Comparison of ENCODE assay signal across 10 cellular contexts in the genomic region with DNA sequence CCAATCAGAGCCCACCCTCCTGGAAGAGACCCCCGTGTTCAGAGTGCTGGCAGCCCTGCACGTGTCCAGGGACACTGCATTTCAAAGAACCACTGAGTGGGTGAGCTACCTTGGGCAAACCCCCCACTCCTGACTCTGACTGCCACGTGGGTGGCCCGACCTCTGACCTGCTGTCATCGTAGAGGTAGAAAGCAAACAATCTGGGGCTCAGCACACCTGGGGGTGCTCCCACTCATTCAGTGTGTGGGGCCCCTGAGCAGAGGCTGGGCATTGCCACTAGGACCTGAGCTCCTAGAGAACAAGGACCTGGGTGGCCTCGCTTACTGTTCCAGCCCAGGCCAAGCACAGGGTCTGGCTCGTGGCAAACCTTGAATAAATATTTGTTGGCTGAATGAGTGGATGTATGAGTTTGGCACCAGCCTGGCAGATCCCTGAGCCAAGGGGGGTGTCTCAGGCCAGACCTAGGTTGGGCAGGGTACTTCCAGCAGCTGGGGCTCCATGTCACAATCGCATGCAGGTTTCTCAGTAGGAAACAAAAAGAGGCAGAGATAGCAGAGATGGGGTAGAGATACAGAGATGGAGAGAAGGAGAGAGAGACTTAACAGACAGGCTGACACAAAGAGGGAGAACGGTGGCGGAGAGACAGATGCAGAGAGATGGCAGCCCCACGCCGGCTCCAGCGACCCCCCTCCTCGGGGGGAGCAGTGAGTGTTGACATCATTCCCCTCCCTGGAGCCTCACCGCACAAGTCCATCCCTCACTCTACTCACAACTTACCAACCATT. TPM values are rescaled to one million over a fixed set of nuclear protein-coding genes. Genes with fewer than 3 reads are reported as not detected.
DNase-seq lines count a peak whose midpoint lies in the region; ATAC-seq and TF ChIP-seq lines count a peak whose summit lies in the region.
"Had no signal": no experiment of that assay in that cellular context is flagged by ENCODE, and none has a peak within 500 bp of the region (broad histone marks: within the 10 kb centered on the region; RNA-seq: fewer than 3 reads in every experiment).

No MANE protein-coding gene starts in this region.

- no peak for DNase-seq in CD4-positive, alpha-beta T cell
- DNase-seq in naive thymus-derived CD4-positive, alpha-beta T cell: no peak
- DNase-seq in HPDE6-E6E7 (ENCODE audit: extremely low spot score): no peak
- DNase-seq: caudate nucleus, NCI-H1417 had no signal

- H3K4me1 ChIP-seq in naive thymus-derived CD4-positive, alpha-beta T cell (ENCODE audit: control insufficient read depth in 2 of 2, insufficient read depth in 2 of 2, low read length in 2 of 2): peaks cover 10 to 12% of the 10 kb centered on the region in 2 donors

- no peak for TF ChIP-seq CTCF in CD4-positive, alpha-beta T cell (IDR thresholded peaks at IDR 0.05)

- no peak overlapping the region for H3K4me3 Mint-ChIP-seq in CD4-positive, alpha-beta T cell
- peak overlapping the region; percentile 56 for H3K4me3 Mint-ChIP-seq in activated naive CD8-positive, alpha-beta T cell
- peak overlapping the region; percentile 34 to 83 (median 63) for H3K4me3 Mint-ChIP-seq in naive thymus-derived CD4-positive, alpha-beta T cell

- H3K4me3 ChIP-seq in naive thymus-derived CD4-positive, alpha-beta T cell (ENCODE audit: low read length): no peak overlapping the region

- no peaks in the 10 kb centered on the region for H3K27me3 ChIP-seq in CD4-positive, alpha-beta T cell (ENCODE audit: control insufficient read depth, insufficient read depth, low read length)
- no peaks in the 10 kb centered on the region for H3K27me3 ChIP-seq in naive thymus-derived CD4-positive, alpha-beta T cell (ENCODE audit: control insufficient read depth in 2 of 2, insufficient read depth in 2 of 2, low read length in 2 of 2)

- peak overlapping the region; percentile 85 for H3K27ac Mint-ChIP-seq in CD4-positive, alpha-beta T cell
- peak overlapping the region; percentile 84 for H3K27ac Mint-ChIP-seq in activated naive CD8-positive, alpha-beta T cell
- peak overlapping the region; percentile 86 to 91 (median 90) for H3K27ac Mint-ChIP-seq in naive thymus-derived CD4-positive, alpha-beta T cell

- H3K9me3 Mint-ChIP-seq in CD4-positive, alpha-beta T cell: no peaks in the 10 kb centered on the region
- no peaks in the 10 kb centered on the region for H3K9me3 Mint-ChIP-seq in activated naive CD8-positive, alpha-beta T cell (ENCODE audit: low read depth)
- H3K9me3 Mint-ChIP-seq in naive thymus-derived CD4-positive, alpha-beta T cell: no peaks in the 10 kb centered on the region

- H3K36me3 ChIP-seq in naive thymus-derived CD4-positive, alpha-beta T cell (ENCODE audit: control insufficient read depth in 2 of 3, insufficient read depth in 3 of 3, low read length in 3 of 3): no peaks in the 10 kb centered on the region

- no peaks in the 10 kb centered on the region for H3K9me3 ChIP-seq in CD4-positive, alpha-beta T cell (ENCODE audit: control insufficient read depth, low read length)
- no peaks in the 10 kb centered on the region for H3K9me3 ChIP-seq in naive thymus-derived CD4-positive, alpha-beta T cell (ENCODE audit: control insufficient read depth in 2 of 3, low read length in 3 of 3)

- no peaks in the 10 kb centered on the region for H3K27me3 Mint-ChIP-seq in CD4-positive, alpha-beta T cell
- no peaks in the 10 kb centered on the region for H3K27me3 Mint-ChIP-seq in activated naive CD8-positive, alpha-beta T cell
- peaks cover 0 to 9% (median 0%) of the 10 kb centered on the region in 5 donors for H3K27me3 Mint-ChIP-seq in naive thymus-derived CD4-positive, alpha-beta T cell

- peaks cover 12% of the 10 kb centered on the region for H3K4me1 Mint-ChIP-seq in CD4-positive, alpha-beta T cell (ENCODE audit: low read depth)
- peaks cover 18% of the 10 kb centered on the region for H3K4me1 Mint-ChIP-seq in activated naive CD8-positive, alpha-beta T cell (ENCODE audit: low read depth)
- peaks cover 12 to 20% (median 16%) of the 10 kb centered on the region in 7 donors for H3K4me1 Mint-ChIP-seq in naive thymus-derived CD4-positive, alpha-beta T cell

- H3K27ac ChIP-seq in CD4-positive, alpha-beta T cell (ENCODE audit: low read depth, low read length): no peak overlapping the region
- H3K27ac ChIP-seq in naive thymus-derived CD4-positive, alpha-beta T cell (ENCODE audit: low read depth, low read length): peak overlapping the region; percentile 56

- no peak for ATAC-seq in CD4-positive, alpha-beta T cell (ENCODE audit: poor library complexity)
- peak; percentile 26 for ATAC-seq in GM18909 (IDR thresholded peaks at IDR 0.05; ENCODE audit: poor library complexity, unreplicated experiment)
- ATAC-seq in naive thymus-derived CD4-positive, alpha-beta T cell: no peak
- ATAC-seq in GM18519 (IDR thresholded peaks at IDR 0.05; ENCODE audit: low FRiP score, unreplicated experiment): no peak
- ATAC-seq in HG03571 (IDR thresholded peaks at IDR 0.05; ENCODE audit: unreplicated experiment): no peak

- intact Hi-C loops in CD4-positive, alpha-beta T cell (cut with DNase I, micrococcal nuclease): no loop called here
- intact Hi-C loops in naive thymus-derived CD4-positive, alpha-beta T cell (cut with micrococcal nuclease): loop anchor here in 1 of 2 donors (1.0 kb wide), 1 partner anchor 46 kb away; the partner anchor contains the start of gene KATNB1

- CTCF ChIA-PET in CD4-positive, alpha-beta T cell (lab: Charles Lee): no interaction called here
- CTCF ChIA-PET in naive thymus-derived CD4-positive, alpha-beta T cell (lab: Charles Lee): no interaction called here

- no peaks in the 10 kb centered on the region for H3K36me3 Mint-ChIP-seq in CD4-positive, alpha-beta T cell (ENCODE audit: low read depth)
- no peaks in the 10 kb centered on the region for H3K36me3 Mint-ChIP-seq in activated naive CD8-positive, alpha-beta T cell
- H3K36me3 Mint-ChIP-seq in naive thymus-derived CD4-positive, alpha-beta T cell: no peaks in the 10 kb centered on the region

- POLR2A ChIA-PET in CD4-positive, alpha-beta T cell (lab: Charles Lee): interaction anchor here (1.0 to 1.4 kb wide), 2 partner anchors 46 to 296 kb away, joined by 3 read pairs; no protein-coding TSS in a partner anchor
- POLR2A ChIA-PET in naive thymus-derived CD4-positive, alpha-beta T cell (lab: Charles Lee): interaction anchor here (0.5 to 1.6 kb wide), 2 partner anchors 46 to 548 kb away, joined by 3 to 6 read pairs; partner anchors contain the start of gene KATNB1

RNA-seq across cellular contexts. Expression of gene DRC7, which starts 5.4 kb away (rescaled TPM):
- total RNA-seq in CD4-positive, alpha-beta T cell: not detected
- total RNA-seq in naive thymus-derived CD4-positive, alpha-beta T cell: not detected
- not detected for polyA plus RNA-seq in naive thymus-derived CD4-positive, alpha-beta T cell
- total RNA-seq: T-helper 2 cell treated with Interferon-gamma antibody and Interleukin-4, amounts not matched to agents 100 ng/mL and 5 ng/mL, for 36 hours had no signal

RNA-seq across cellular contexts. Expression of gene ADGRG3, which starts 21.1 kb away (rescaled TPM):
- total RNA-seq in CD4-positive, alpha-beta T cell: under 1 TPM in 1 of 2 experiments, not detected in 1; 0.28 TPM
- total RNA-seq in naive thymus-derived CD4-positive, alpha-beta T cell: 10 to 100 TPM in 1 of 5 experiments, 1 to 10 TPM in 1, not detected in 3; 4.9 to 14.1 TPM
- polyA plus RNA-seq in naive thymus-derived CD4-positive, alpha-beta T cell: not detected
- total RNA-seq: T-helper 2 cell treated with Interferon-gamma antibody and Interleukin-4, amounts not matched to agents 100 ng/mL and 5 ng/mL, for 36 hours had no signal

RNA-seq across cellular contexts. Expression of gene KATNB1, which starts 46.4 kb away (rescaled TPM):
- 10 to 100 TPM; 21.0 to 22.3 TPM for total RNA-seq in CD4-positive, alpha-beta T cell
- total RNA-seq in naive thymus-derived CD4-positive, alpha-beta T cell: 10 to 100 TPM; 20.4 to 30.4 (median 26.0) TPM
- polyA plus RNA-seq in naive thymus-derived CD4-positive, alpha-beta T cell: 10 to 100 TPM; 25.2 to 32.9 TPM
